24 cellular contexts compared by ENCODE assay signal in the genomic region with DNA sequence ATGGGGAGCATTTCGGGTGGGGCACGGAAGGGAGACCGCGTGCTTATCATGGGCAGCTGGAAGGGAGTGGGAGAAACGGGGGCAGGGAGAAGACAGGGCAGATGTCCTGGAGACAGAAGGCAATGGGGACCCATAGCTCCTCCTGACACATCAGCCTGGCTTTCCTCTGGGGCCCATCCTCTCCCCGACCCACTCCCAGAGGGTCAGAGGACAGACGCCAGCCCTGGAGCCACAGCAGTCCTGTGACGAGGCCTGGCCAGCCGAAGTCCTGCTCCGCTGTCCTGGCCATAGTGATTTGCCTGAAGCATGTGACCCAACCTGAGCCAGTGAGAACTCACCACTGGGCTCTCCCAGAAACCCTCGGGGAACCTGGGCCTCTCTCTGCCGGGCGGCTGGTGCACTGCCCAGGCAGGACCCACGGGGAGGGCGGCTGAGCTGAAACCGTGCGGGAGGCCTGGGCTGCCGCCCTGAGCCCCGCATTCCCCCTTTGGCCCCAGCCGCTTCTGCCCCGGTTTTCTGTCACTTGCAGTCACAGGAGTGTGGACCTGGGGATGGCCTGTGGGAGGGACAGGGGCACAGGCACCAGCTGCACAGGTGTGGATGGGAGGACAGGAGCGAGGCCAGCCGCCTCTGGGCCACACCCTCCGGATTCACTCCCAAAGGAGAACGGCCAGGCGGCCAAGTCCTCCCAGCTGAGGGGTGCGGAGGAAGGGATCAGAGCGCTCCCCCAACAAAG. TPM values are rescaled to one million over a fixed set of nuclear protein-coding genes. Genes with fewer than 3 reads are reported as not detected.
A peak's percentile ranks its signal among the peaks of the same experiment; 100 is the strongest.
DNase-seq lines count a peak whose midpoint lies in the region; ATAC-seq, FAIRE-seq and TF ChIP-seq lines count a peak whose summit lies in the region.
"Had no signal": no experiment of that assay in that cellular context is flagged by ENCODE, and none has a peak within 500 bp of the region (broad histone marks: within the 10 kb centered on the region; RNA-seq: fewer than 3 reads in every experiment).

No MANE protein-coding gene starts in this region.

- no peak overlapping the region for H2BK20ac ChIP-seq in H1 (ENCODE audit: low read length)

- no peak for TF ChIP-seq CTCF in GM23338 (conservative IDR thresholded peaks at IDR 0.05; ENCODE audit: low read depth in 2 of 2)
- no peak for TF ChIP-seq CTCF in H1 (IDR thresholded peaks at IDR 0.05; ENCODE audit: control extremely low read depth in 1 of 3, insufficient read depth in 1 of 3, low read depth in 1 of 3, low read length in 3 of 3)
- no peak for TF ChIP-seq CTCF in left lung (IDR thresholded peaks at IDR 0.05)
- no peak for TF ChIP-seq CTCF in sigmoid colon (IDR thresholded peaks at IDR 0.05)
- TF ChIP-seq CTCF in thyroid gland (IDR thresholded peaks at IDR 0.05), result no peak
- no peak for TF ChIP-seq CTCF in osteocyte (IDR thresholded peaks at IDR 0.05)

- FAIRE-seq in H1 (lab: Jason Lieb, UNC), result no peak
- FAIRE-seq: astrocyte, colon, GM12878 had no signal

- WGBS in H1 (ENCODE audit: extremely low coverage in 1 of 2, insufficient coverage in 1 of 2, insufficient read length in 1 of 2, insufficient replicate concordance in 2 of 2, low coverage in 1 of 2, low lambda C conversion rate in 2 of 2, missing lambda C conversion rate in 1 of 2), 2 experiments, result 90% methylated on average over 22 of the region's 28 CpGs; no CpG with 5 or more reads in 1 of the 2 experiments
- 88 to 91% methylated on average over 28 of the region's 28 CpGs for WGBS in sigmoid colon, 2 donors
- WGBS in thyroid gland, 2 donors, result 87 to 90% methylated on average over 22 to 26 of the region's 28 CpGs

- no peak for TF ChIP-seq POLR2A in H1 (IDR thresholded peaks at IDR 0.05; ENCODE audit: control extremely low read depth in 1 of 2, low read depth in 2 of 2, low read length in 2 of 2)
- TF ChIP-seq POLR2A in sigmoid colon (IDR thresholded peaks at IDR 0.05), result no peak
- TF ChIP-seq POLR2A in thyroid gland (IDR thresholded peaks at IDR 0.05), result no peak

- H3K4me3 Mint-ChIP-seq in GM23338 (no peak overlapping the region), osteocyte (ENCODE audit: unreplicated experiment) (no peak overlapping the region)
- H3K4me3 Mint-ChIP-seq: activated CD8-positive, alpha-beta T cell treated with anti-CD3 and anti-CD28 coated beads, Interleukin-2, amount 10 ng/mL, durations not matched to agents 7 days and 5 days; activated naive CD4-positive, alpha-beta T cell treated with anti-CD3 and anti-CD28 coated beads for 36 hours; activated T-cell treated with anti-CD3 and anti-CD28 coated beads, Interleukin-2, amount 50 U/mL, for 24 hours; CD4-positive, CD25-positive, alpha-beta regulatory T cell had no signal

- no peak overlapping the region for H2BK5ac ChIP-seq in H1 (ENCODE audit: low read depth, low read length)

- H3K27me3 Mint-ChIP-seq in GM23338 (ENCODE audit: insufficient read depth, low read depth, poor library complexity) (peaks cover 23% of the 10 kb centered on the region), osteocyte (ENCODE audit: unreplicated experiment) (no peaks in the 10 kb centered on the region)

- H2BK12ac ChIP-seq in H1 (ENCODE audit: low read depth, low read length), result 0 out of 2 replicates have a peak overlapping the region, but pooled peaks have one; percentile 27

- intact Hi-C loops in left lung (cut with DNase I), result no loop called here
- intact Hi-C loops in sigmoid colon (cut with DNase I), result no loop called here
- intact Hi-C loops in thyroid gland (cut with DNase I), result no loop called here

- no peak overlapping the region for H3K27ac ChIP-seq in GM23338 (ENCODE audit: low read depth)
- no peak overlapping the region for H3K27ac ChIP-seq in H1 (ENCODE audit: low read depth, low read length)
- no peak overlapping the region for H3K27ac ChIP-seq in left lung
- H3K27ac ChIP-seq in sigmoid colon, result peak overlapping the region; percentile 34 to 68 (median 42)
- H3K27ac ChIP-seq in thyroid gland, result no peak overlapping the region

- TF ChIP-seq EP300 in H1 (IDR thresholded peaks at IDR 0.05; ENCODE audit: borderline replicate concordance in 1 of 2, low read depth in 2 of 2, low read length in 2 of 2) (no peak), sigmoid colon (IDR thresholded peaks at IDR 0.05) (no peak)

- DNase-seq in GM23338 (ENCODE audit: low spot score) (no peak), H1 (ENCODE audit: low read depth in 1 of 2, low spot score in 2 of 2) (no peak), left lung (peak; percentile 29 to 68), sigmoid colon (peak; percentile 65), thyroid gland (no peak), germinal center (ENCODE audit: low spot score) (no peak), NCI-H2171 (lab: John Stamatoyannopoulos, UW) (no peak), osteocyte (ENCODE audit: extremely low spot score, unreplicated experiment) (no peak)
- DNase-seq: ACHN; activated CD4-positive, CD25-positive, alpha-beta regulatory T cell; activated CD8-positive, alpha-beta T cell treated with anti-CD3 and anti-CD28 coated beads, Interleukin-2, amount 10 ng/mL, durations not matched to agents 7 days and 5 days; activated naive CD4-positive, alpha-beta T cell treated with anti-CD3 and anti-CD28 coated beads for 36 hours; activated T-cell treated with anti-CD3 and anti-CD28 coated beads, Interleukin-2, amount 50 U/mL, for 24 hours; CD4-positive, CD25-positive, alpha-beta regulatory T cell; kidney glomerular epithelial cell; MM.1S; NCI-H1694; NCI-H82; PC-3; stimulated activated CD4-positive, alpha-beta T cell treated with anti-CD3 and anti-CD28 coated beads, Interleukin-4, amount 100 ng/mL, for 24 hours had no signal

- H3K36me3 ChIP-seq in GM23338 (ENCODE audit: insufficient read depth) (no peaks in the 10 kb centered on the region), H1 (ENCODE audit: control insufficient read depth in 2 of 4, insufficient read depth in 4 of 4, low read length in 3 of 4) (no peaks in the 10 kb centered on the region), left lung (no peaks in the 10 kb centered on the region), sigmoid colon (no peaks in the 10 kb centered on the region), thyroid gland (no peaks in the 10 kb centered on the region)

- H3K4me3 ChIP-seq in GM23338 (no peak overlapping the region), H1 (ENCODE audit: extremely low read depth in 1 of 4, insufficient read depth in 2 of 4, low read depth in 3 of 4, low read length in 4 of 4) (no peak overlapping the region), left lung (no peak overlapping the region), sigmoid colon (no peak overlapping the region), thyroid gland (replicated peaks in 1 of 3) (no peak overlapping the region)
- H3K4me3 ChIP-seq: GM12878 had no signal

- no peak overlapping the region for H2BK120ac ChIP-seq in H1 (replicated peaks; ENCODE audit: low read depth, low read length)

- H3K4me1 Mint-ChIP-seq in GM23338 (peaks cover 13% of the 10 kb centered on the region), osteocyte (ENCODE audit: unreplicated experiment) (peaks cover 8% of the 10 kb centered on the region)
- H3K4me1 Mint-ChIP-seq: CD4-positive, CD25-positive, alpha-beta regulatory T cell had no signal

- peak overlapping the region; percentile 9; the same call in 1 of the 2 replicates for H4K8ac ChIP-seq in H1 (ENCODE audit: extremely low read depth, insufficient read depth, low read length)

- peaks cover 11% of the 10 kb centered on the region for H3K27me3 ChIP-seq in GM23338 (ENCODE audit: insufficient read depth)
- peaks cover 0 to 12% (median 8%) of the 10 kb centered on the region in 4 experiments; a peak in 6 of 7 replicates for H3K27me3 ChIP-seq in H1 (replicated peaks in 1 of 4; ENCODE audit: control insufficient read depth in 3 of 4, extremely low read depth in 1 of 4, insufficient read depth in 3 of 4, low read length in 3 of 4)
- H3K27me3 ChIP-seq in left lung, result peaks cover 0 to 34% of the 10 kb centered on the region in 2 donors
- H3K27me3 ChIP-seq in sigmoid colon, result no peaks in the 10 kb centered on the region
- H3K27me3 ChIP-seq in thyroid gland, result no peaks in the 10 kb centered on the region

- H4K20me1 ChIP-seq in GM23338 (replicated peaks; ENCODE audit: insufficient read depth) (no peaks in the 10 kb centered on the region), H1 (replicated peaks in 1 of 2; ENCODE audit: control insufficient read depth in 1 of 2, insufficient read depth in 2 of 2, low read length in 2 of 2) (no peaks in the 10 kb centered on the region)

- no peak overlapping the region for H3K4ac ChIP-seq in H1 (replicated peaks; ENCODE audit: insufficient read length, low read depth, low read length)

- no peak overlapping the region for H4K91ac ChIP-seq in H1 (replicated peaks; ENCODE audit: insufficient read length, low read length)

- H3K56ac ChIP-seq in H1 (replicated peaks; ENCODE audit: insufficient read length, low read depth, low read length), result no peak overlapping the region

- no peak for TF ChIP-seq RAD21 in H1 (IDR thresholded peaks at IDR 0.05 in 1 of 2, conservative IDR thresholded peaks at IDR 0.05 in 1 of 2; ENCODE audit: low read depth in 2 of 2, low read length in 2 of 2)

- peaks cover 3% of the 10 kb centered on the region; the same call in 1 of the 3 replicates for H3K9me3 Mint-ChIP-seq in GM23338
- H3K9me3 Mint-ChIP-seq in osteocyte (ENCODE audit: unreplicated experiment), result peaks cover 4% of the 10 kb centered on the region
- H3K9me3 Mint-ChIP-seq: activated naive CD4-positive, alpha-beta T cell treated with anti-CD3 and anti-CD28 coated beads for 36 hours; activated T-cell treated with anti-CD3 and anti-CD28 coated beads, Interleukin-2, amount 50 U/mL, for 24 hours; CD4-positive, CD25-positive, alpha-beta regulatory T cell had no signal

- H3K79me2 ChIP-seq in GM23338 (replicated peaks; ENCODE audit: insufficient read depth) (no peaks in the 10 kb centered on the region), H1 (ENCODE audit: control insufficient read depth in 1 of 2, insufficient read depth in 2 of 2, low read length in 2 of 2) (no peaks in the 10 kb centered on the region)

- H2AFZ ChIP-seq in GM23338 (peak overlapping the region; percentile 38; the same call in 1 of the 2 replicates), H1 (ENCODE audit: low read length) (no peak overlapping the region; the same call in 1 of the 2 replicates)

- H3K4me1 ChIP-seq in GM23338 (ENCODE audit: insufficient read depth), result peaks cover 9% of the 10 kb centered on the region; the same call in 1 of the 2 replicates
- H3K4me1 ChIP-seq in H1 (replicated peaks in 1 of 4; ENCODE audit: control insufficient read depth in 3 of 4, insufficient read depth in 4 of 4, low read length in 3 of 4), result peaks cover 0 to 8% (median 3%) of the 10 kb centered on the region in 4 experiments; a peak in 3 of 7 replicates
- H3K4me1 ChIP-seq in left lung, result no peaks in the 10 kb centered on the region
- H3K4me1 ChIP-seq in sigmoid colon, result peaks cover 0 to 15% (median 5%) of the 10 kb centered on the region in 4 donors
- no peaks in the 10 kb centered on the region for H3K4me1 ChIP-seq in thyroid gland

- H3K27ac Mint-ChIP-seq in GM23338 (no peak overlapping the region), osteocyte (ENCODE audit: unreplicated experiment) (no peak overlapping the region)
- H3K27ac Mint-ChIP-seq: activated CD8-positive, alpha-beta T cell treated with anti-CD3 and anti-CD28 coated beads, Interleukin-2, amount 10 ng/mL, durations not matched to agents 7 days and 5 days; activated naive CD4-positive, alpha-beta T cell treated with anti-CD3 and anti-CD28 coated beads for 36 hours; activated T-cell treated with anti-CD3 and anti-CD28 coated beads, Interleukin-2, amount 50 U/mL, for 24 hours had no signal

- H3F3A ChIP-seq in GM23338 (replicated peaks; ENCODE audit: low read depth), result no peaks in the 10 kb centered on the region

- H3K14ac ChIP-seq in H1 (ENCODE audit: insufficient read length), result no peak overlapping the region

- no peaks in the 10 kb centered on the region; the same call in 2 of the 3 replicates for H3K36me3 Mint-ChIP-seq in GM23338 (ENCODE audit: low read depth)
- no peaks in the 10 kb centered on the region for H3K36me3 Mint-ChIP-seq in osteocyte (ENCODE audit: unreplicated experiment)
- H3K36me3 Mint-ChIP-seq: CD4-positive, CD25-positive, alpha-beta regulatory T cell had no signal

- H3K18ac ChIP-seq in H1 (ENCODE audit: extremely low read depth, low read length), result no peak overlapping the region

- POLR2A ChIA-PET in H1 (lab: Charles Lee; ENCODE audit: partially characterized antibody), result no interaction called here

- H3K9me3 ChIP-seq in H1 (ENCODE audit: insufficient read depth in 2 of 2, low read depth in 1 of 2, low read length in 1 of 2) (no peaks in the 10 kb centered on the region), left lung (no peaks in the 10 kb centered on the region), sigmoid colon (no peaks in the 10 kb centered on the region), thyroid gland (no peaks in the 10 kb centered on the region)

- H3K23ac ChIP-seq in H1 (ENCODE audit: insufficient read length), result no peak overlapping the region

- H3K9ac ChIP-seq in H1 (replicated peaks in 1 of 4; ENCODE audit: extremely low read depth in 1 of 4, low read depth in 3 of 4, low read length in 3 of 4), result no peak overlapping the region

- H3K23me2 ChIP-seq in H1 (ENCODE audit: low read depth, low read length), result peaks cover 2% of the 10 kb centered on the region; the same call in 1 of the 2 replicates

- H3K4me2 ChIP-seq in GM23338 (no peak overlapping the region), H1 (ENCODE audit: insufficient read depth in 1 of 2, low read depth in 2 of 2, low read length in 2 of 2) (peak overlapping the region in 1 of 2 experiments; percentile 97; a peak in 2 of 4 replicates)

- CTCF ChIA-PET in H1 (lab: Charles Lee; ENCODE audit: partially characterized antibody), result interaction anchor here (1.3 to 2.7 kb wide), 3 partner anchors 22 to 182 kb away, joined by 3 to 8 read pairs (median 4); no protein-coding TSS in a partner anchor

- H3K79me1 ChIP-seq in H1 (ENCODE audit: low read depth, low read length), result no peaks in the 10 kb centered on the region

- H4K5ac ChIP-seq in H1 (ENCODE audit: insufficient read length, low read depth, low read length), result no peak overlapping the region

- H2AK5ac ChIP-seq in H1 (ENCODE audit: low read depth, low read length), result no peak overlapping the region

- no peak overlapping the region for H2BK15ac ChIP-seq in H1 (ENCODE audit: low read length)

- no peaks in the 10 kb centered on the region for H3K9me2 ChIP-seq in GM23338 (ENCODE audit: insufficient read depth)

- ATAC-seq in GM23338 (peak; percentile 15), left lung (no peak)
- ATAC-seq: activated CD8-positive, alpha-beta T cell treated with anti-CD3 and anti-CD28 coated beads, Interleukin-2, amount 10 ng/mL, durations not matched to agents 7 days and 5 days; GM12878; PC-3 had no signal

RNA-seq across cellular contexts. Expression of gene ADAMTS2, which starts 19.8 kb away (rescaled TPM):
- total RNA-seq in GM23338 (2014; rRNA removed; shearing (Covaris generic)), result 6.4 and 8.1 TPM in 2 replicates
- 1.6 and 2.1 TPM in 2 replicates for polyA plus RNA-seq in GM23338 (2016; fragmentation: Nextera tagmentation; extraction: Ambion mirVana)
- 5.2 and 7.3 TPM in 2 replicates for total RNA-seq in H1 (2021; fragmentation: NEBNext Ultra II Directional; extraction: Animal tissue kit (Norgen Biotek cat#: 25700))
- 6.6 and 9.6 TPM in 2 replicates for polyA plus RNA-seq in H1 (2011; rRNA removed)
- 7.9 TPM for polyA plus RNA-seq in H1 (2011; cell fraction: cytosol; rRNA removed)
- polyA plus RNA-seq in H1 (2011; cell fraction: nucleus; rRNA removed), result 14.4 TPM
- 2.3 to 4.9 TPM (median 4.4 TPM) in 4 replicates for polyA plus RNA-seq in H1 (2012, experiment 1 of 2)
- 2.0 TPM for polyA plus RNA-seq in H1 (2012, experiment 2 of 2)
- polyA plus RNA-seq in H1 (2013, experiment 1 of 2), result 3.2 TPM
- polyA plus RNA-seq in H1 (2013, experiment 2 of 2), result 3.3 TPM
- 3.6 and 6.4 TPM in 2 replicates for polyA minus RNA-seq in H1 (2011; rRNA and poly(A)+ RNA removed)
- 3.4 TPM for polyA minus RNA-seq in H1 (2011; cell fraction: cytosol; rRNA and poly(A)+ RNA removed)
- polyA minus RNA-seq in H1 (2011; cell fraction: nucleus; rRNA and poly(A)+ RNA removed), result 7.3 TPM
- total RNA-seq in left lung, result 10 to 100 TPM; 51.6 to 68.2 TPM
- total RNA-seq in sigmoid colon, result 10 to 100 TPM in 3 of 4 donors, 1 to 10 TPM in 1; 9.2 to 33.2 (median 14.6) TPM
- polyA plus RNA-seq in sigmoid colon, result 1 to 10 TPM in 2 of 3 donors, under 1 TPM in 1; 0.69 to 5.9 (median 1.2) TPM
- 10 to 100 TPM in 1 of 4 donors, 1 to 10 TPM in 3; 3.5 to 16.2 (median 7.3) TPM for total RNA-seq in thyroid gland
- 10.7 and 12.2 TPM in 2 replicates for total RNA-seq in osteocyte
- total RNA-seq: activated CD8-positive, alpha-beta T cell treated with anti-CD3 and anti-CD28 coated beads, Interleukin-2, amount 10 ng/mL, durations not matched to agents 7 days and 5 days; activated naive CD4-positive, alpha-beta T cell treated with anti-CD3 and anti-CD28 coated beads for 36 hours; CD4-positive, CD25-positive, alpha-beta regulatory T cell; PC-3; SK-MEL-5 had no signal

Comparison
In these comparisons a context has a peak if more than half of its experiments do, and no peak if none do; other contexts are left out.
1. DNase-seq: peak in left lung (2 of 2) and sigmoid colon (single experiment); none in GM23338 (single experiment), H1 (0 of 2), thyroid gland (0 of 2), germinal center (single experiment), NCI-H2171 (single experiment) and osteocyte (single experiment).
2. H3K27ac ChIP-seq: peak in sigmoid colon (4 of 4); none in GM23338 (single experiment), H1 (single experiment), left lung (0 of 2) and thyroid gland (0 of 3).